Comparison of ENCODE assay signal across 13 cellular contexts in genomic region chr5:35457912-35458823, GRCh38.
DNase-seq lines count a peak whose midpoint lies in the region; ATAC-seq and TF ChIP-seq lines count a peak whose summit lies in the region.
"Had no signal": no experiment of that assay in that cellular context is flagged by ENCODE, and none has a peak within 500 bp of the region (broad histone marks: within the 10 kb centered on the region; RNA-seq: fewer than 3 reads in every experiment).

No MANE protein-coding gene starts in this region.

- no peak overlapping the region for H3K4me3 ChIP-seq in cardiac muscle cell
- no peak overlapping the region for H3K4me3 ChIP-seq in mucosa of descending colon
- H3K4me3 ChIP-seq: GM12878, GM23248 had no signal

- no peak for DNase-seq in cardiac muscle cell (ENCODE audit: low read depth in 1 of 2, low spot score in 1 of 2)
- no peak for DNase-seq in cardiac septum (ENCODE audit: low spot score)
- DNase-seq in left colon, result no peak
- no peak for DNase-seq in mucosa of descending colon
- no peak for DNase-seq in NCI-H1436 treated with DMSO at 0.1 percent for 48 hours (lab: John Stamatoyannopoulos, UW)
- DNase-seq: C1 segment of cervical spinal cord; Calu3; CD4-positive, alpha-beta T cell; GM23248 had no signal

- intact Hi-C loops in cardiac septum (cut with DNase I), result no loop called here
- intact Hi-C loops in left colon (cut with DNase I, micrococcal nuclease), result no loop called here
- intact Hi-C loops in mucosa of descending colon (cut with DNase I, micrococcal nuclease), result no loop called here

- no peaks in the 10 kb centered on the region for H3K9me3 ChIP-seq in cardiac muscle cell (ENCODE audit: low read depth)
- H3K9me3 ChIP-seq in mucosa of descending colon, result no peaks in the 10 kb centered on the region

- peak; percentile 30 for ATAC-seq in left colon
- ATAC-seq in mucosa of descending colon, result peak; percentile 25
- ATAC-seq in GM18502 (IDR thresholded peaks at IDR 0.05; ENCODE audit: poor library complexity, unreplicated experiment), result no peak
- ATAC-seq in HG03342 (IDR thresholded peaks at IDR 0.05; ENCODE audit: unreplicated experiment), result no peak
- ATAC-seq: GM12878, HCT116 had no signal

- H3K4me1 ChIP-seq in cardiac muscle cell (ENCODE audit: low read depth) (peaks cover 12% of the 10 kb centered on the region), mucosa of descending colon (ENCODE audit: low read depth) (no peaks in the 10 kb centered on the region)

- TF ChIP-seq CTCF in cardiac muscle cell (IDR thresholded peaks at IDR 0.05; ENCODE audit: low read depth, low read length) (no peak), mucosa of descending colon (IDR thresholded peaks at IDR 0.05) (no peak)

- H3K27me3 ChIP-seq in cardiac muscle cell, result no peaks in the 10 kb centered on the region

- H3K36me3 ChIP-seq in cardiac muscle cell (no peaks in the 10 kb centered on the region), mucosa of descending colon (ENCODE audit: low read depth) (no peaks in the 10 kb centered on the region)

- peak overlapping the region; percentile 0 for H3K27ac ChIP-seq in cardiac muscle cell
- H3K27ac ChIP-seq: GM23248 had no signal

Comparison
In these comparisons a context has a peak if more than half of its experiments do, and no peak if none do; other contexts are left out.
1. ATAC-seq: peak in left colon (single experiment) and mucosa of descending colon (single experiment); none in GM18502 (single experiment) and HG03342 (single experiment).